In the genomic region with DNA sequence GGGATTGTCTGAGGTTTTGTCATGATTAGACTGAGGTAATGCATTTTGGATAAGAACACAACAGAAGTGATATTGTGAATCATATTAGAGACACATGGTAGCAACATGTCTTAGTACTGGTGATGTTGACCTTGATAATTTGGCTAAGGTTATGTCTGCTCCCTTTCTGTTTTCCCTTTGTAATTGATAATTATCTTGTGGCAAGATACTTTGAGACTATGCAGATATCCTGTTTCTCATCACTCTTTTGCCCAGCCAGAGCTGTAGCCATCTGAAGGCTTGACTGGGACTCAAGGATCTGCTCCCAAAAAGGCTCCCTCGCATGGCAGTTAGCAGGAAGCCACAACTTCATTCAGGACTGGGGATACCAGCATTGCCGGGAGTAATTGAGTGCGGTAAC, we compare ENCODE assay signal across 7 cellular contexts.
"Had no signal": no experiment of that assay in that cellular context is flagged by ENCODE, and none has a peak within 500 bp of the region (broad histone marks: within the 10 kb centered on the region; RNA-seq: fewer than 3 reads in every experiment).

No MANE protein-coding gene starts in this region.

- DNase-seq: GDM1, GF-D8 had no signal

- FAIRE-seq: G401.6, GM12878, GM12891, GM18507, GM19239 had no signal

- ATAC-seq: GM12878 had no signal

- H3K4me3 ChIP-seq: GM12878 had no signal
